ENCODE assay signal across 19 cellular contexts in genomic region chr11:57231539-57232253, GRCh38. TPM values are rescaled to one million over a fixed set of nuclear protein-coding genes. Genes with fewer than 3 reads are reported as not detected.
DNase-seq lines count a peak whose midpoint lies in the region; ATAC-seq and TF ChIP-seq lines count a peak whose summit lies in the region.
"Had no signal": no experiment of that assay in that cellular context is flagged by ENCODE, and none has a peak within 500 bp of the region (broad histone marks: within the 10 kb centered on the region; RNA-seq: fewer than 3 reads in every experiment).

No MANE protein-coding gene starts in this region.

- H3K9ac ChIP-seq in smooth muscle cell (ENCODE audit: low read depth), result peak overlapping the region; percentile 69
- H3K9ac ChIP-seq: KMS-11 had no signal

- H3K9me3 ChIP-seq in heart left ventricle (no peaks in the 10 kb centered on the region), right cardiac atrium (ENCODE audit: control insufficient read depth, low read length) (no peaks in the 10 kb centered on the region), mesodermal cell (ENCODE audit: control insufficient read depth, low read length) (no peaks in the 10 kb centered on the region), smooth muscle cell (replicated peaks; ENCODE audit: low read depth) (no peaks in the 10 kb centered on the region)

- no peak for ATAC-seq in heart left ventricle
- no peak for ATAC-seq in right cardiac atrium
- no peak for ATAC-seq in activated B cell treated with CpG ODN at 0.5 μM for 24 hours (ENCODE audit: low read depth)
- ATAC-seq in HG03095 (IDR thresholded peaks at IDR 0.05; ENCODE audit: unreplicated experiment), result no peak

- H3K4me1 ChIP-seq in heart left ventricle (peaks cover 0 to 57% (median 25%) of the 10 kb centered on the region in 12 donors), right cardiac atrium (ENCODE audit: control insufficient read depth, insufficient read depth, low read length) (peaks cover 6% of the 10 kb centered on the region), mesodermal cell (ENCODE audit: control insufficient read depth, insufficient read depth, low read length, poor library complexity, severe bottlenecking) (peaks cover 37% of the 10 kb centered on the region), smooth muscle cell (ENCODE audit: low read depth) (peaks cover 52% of the 10 kb centered on the region)

- POLR2A ChIA-PET in activated B cell treated with CpG ODN at 0.5 μM for 24 hours (lab: Charles Lee), result no interaction called here

- H3K27ac Mint-ChIP-seq in activated B cell treated with CpG ODN at 0.5 μM for 24 hours, result no peak overlapping the region
- H3K27ac Mint-ChIP-seq: CD8-positive, alpha-beta memory T cell had no signal

- 36 to 40% (median 38%) methylated on average over 3 of the region's 3 CpGs for WGBS in heart left ventricle, 4 donors
- WGBS in right cardiac atrium, result 43% methylated on average over 3 of the region's 3 CpGs
- WGBS in mesodermal cell (ENCODE audit: insufficient coverage in 2 of 2), 2 experiments, result 65 to 66% methylated on average over 2 to 3 of the region's 3 CpGs
- WGBS in smooth muscle cell (ENCODE audit: low lambda C conversion rate), result 50% methylated on average over 3 of the region's 3 CpGs

- no peak overlapping the region for H3K4me3 Mint-ChIP-seq in activated B cell treated with CpG ODN at 0.5 μM for 24 hours
- H3K4me3 Mint-ChIP-seq: CD8-positive, alpha-beta memory T cell had no signal

- H4K20me1 ChIP-seq in smooth muscle cell (ENCODE audit: low read depth), result no peaks in the 10 kb centered on the region

- no peak for TF ChIP-seq POLR2A in heart left ventricle (IDR thresholded peaks at IDR 0.05)

- TF ChIP-seq CTCF in heart left ventricle (IDR thresholded peaks at IDR 0.05) (no peak), activated B cell treated with CpG ODN at 0.5 μM for 24 hours (IDR thresholded peaks at IDR 0.05) (peak; percentile 3), smooth muscle cell (IDR thresholded peaks at IDR 0.05; ENCODE audit: borderline replicate concordance, insufficient read depth, poor library complexity, severe bottlenecking) (no peak)

- peak overlapping the region; percentile 94 for H3K4me2 ChIP-seq in smooth muscle cell
- H3K4me2 ChIP-seq: KMS-11, PC-9 had no signal

- peak overlapping the region; percentile 70 for H2AFZ ChIP-seq in smooth muscle cell (ENCODE audit: low read depth)
- H2AFZ ChIP-seq: PC-9 had no signal

- CTCF ChIA-PET in activated B cell treated with CpG ODN at 0.5 μM for 24 hours (lab: Charles Lee), result no interaction called here

- H3K27ac ChIP-seq in heart left ventricle, result peak overlapping the region in 8 of 12 donors; percentile 8 to 72 (median 53)
- H3K27ac ChIP-seq in right cardiac atrium (ENCODE audit: low read length), result no peak overlapping the region
- peak overlapping the region; percentile 75 for H3K27ac ChIP-seq in mesodermal cell (ENCODE audit: low read depth, low read length, severe bottlenecking)
- H3K27ac ChIP-seq in smooth muscle cell (ENCODE audit: low read depth), result peak overlapping the region; percentile 90
- H3K27ac ChIP-seq: 22Rv1, KMS-11, PC-9 had no signal

- H3K36me3 Mint-ChIP-seq in activated B cell treated with CpG ODN at 0.5 μM for 24 hours (ENCODE audit: low read depth), result no peaks in the 10 kb centered on the region
- H3K36me3 Mint-ChIP-seq: CD8-positive, alpha-beta memory T cell had no signal

- no peaks in the 10 kb centered on the region for H3K4me1 Mint-ChIP-seq in activated B cell treated with CpG ODN at 0.5 μM for 24 hours
- H3K4me1 Mint-ChIP-seq: CD8-positive, alpha-beta memory T cell had no signal

- intact Hi-C loops in heart left ventricle (cut with DNase I), result no loop called here
- intact Hi-C loops in right cardiac atrium (cut with DNase I), result no loop called here
- intact Hi-C loops in activated B cell treated with CpG ODN at 0.5 μM for 24 hours (cut with micrococcal nuclease), result no loop called here

- H3K79me2 ChIP-seq in smooth muscle cell (ENCODE audit: low read depth), result peaks cover 39% of the 10 kb centered on the region

- H3K9me3 Mint-ChIP-seq in activated B cell treated with CpG ODN at 0.5 μM for 24 hours, result no peaks in the 10 kb centered on the region

- peaks cover 44% of the 10 kb centered on the region for H3K27me3 Mint-ChIP-seq in activated B cell treated with CpG ODN at 0.5 μM for 24 hours

- H3K4me3 ChIP-seq in heart left ventricle (peak overlapping the region in 1 of 12 donors; percentile 10), right cardiac atrium (ENCODE audit: low read length) (no peak overlapping the region), mesodermal cell (ENCODE audit: extremely low read depth, insufficient read depth, low read length, poor library complexity, severe bottlenecking) (peak overlapping the region; percentile 5), smooth muscle cell (no peak overlapping the region)
- H3K4me3 ChIP-seq: PC-9 had no signal

- no peaks in the 10 kb centered on the region for H3K36me3 ChIP-seq in heart left ventricle
- peaks cover 8% of the 10 kb centered on the region for H3K36me3 ChIP-seq in mesodermal cell (ENCODE audit: control insufficient read depth, insufficient read depth, low read length)
- H3K36me3 ChIP-seq in smooth muscle cell (ENCODE audit: low read depth), result no peaks in the 10 kb centered on the region

- DNase-seq in heart left ventricle, result no peak
- no peak for DNase-seq in right cardiac atrium
- DNase-seq in activated B cell treated with CpG ODN at 0.5 μM for 24 hours, result no peak
- no peak for DNase-seq in smooth muscle cell (lab: John Stamatoyannopoulos, UW; ENCODE audit: unreplicated experiment)
- DNase-seq in A172 (ENCODE audit: low spot score), result no peak
- no peak for DNase-seq in iPS-NIHi11 (ENCODE audit: low spot score)
- DNase-seq: CD8-positive, alpha-beta memory T cell; DMS79 treated with DMSO at 0.1 percent for 48 hours; NCI-H1092 treated with DMSO at 0.1 percent for 48 hours; NCI-H510A treated with DMSO at 0.1 percent for 48 hours; NCI-H82; PC-9 had no signal

- H3F3A ChIP-seq in smooth muscle cell (ENCODE audit: low read depth), result peaks cover 26% of the 10 kb centered on the region

- H3K27me3 ChIP-seq in heart left ventricle, result peaks cover 0 to 51% (median 0%) of the 10 kb centered on the region in 9 donors
- no peaks in the 10 kb centered on the region for H3K27me3 ChIP-seq in right cardiac atrium (ENCODE audit: control insufficient read depth, insufficient read depth)
- H3K27me3 ChIP-seq in smooth muscle cell (ENCODE audit: low read depth), result no peaks in the 10 kb centered on the region

RNA-seq across cellular contexts. Expression of gene APLNR, which starts 5.4 kb away (rescaled TPM):
- 10 to 100 TPM in 4 of 9 donors, 1 to 10 TPM in 5; 5.7 to 63.3 (median 9.9) TPM for total RNA-seq in heart left ventricle
- polyA plus RNA-seq in heart left ventricle, result 1 to 10 TPM; 1.1 to 8.9 TPM
- total RNA-seq in right cardiac atrium, result 10 to 100 TPM; 15.6 to 26.4 (median 17.9) TPM
- polyA plus RNA-seq in right cardiac atrium, result 2.2 TPM
- total RNA-seq in activated B cell treated with CpG ODN at 0.5 μM for 24 hours, result not detected in 2 replicates
- polyA plus RNA-seq in mesodermal cell (2013, experiment 1 of 2), result 225 TPM
- polyA plus RNA-seq in mesodermal cell (2013, experiment 2 of 2), result 239 TPM
- total RNA-seq in smooth muscle cell, result 98.5 and 103 TPM in 2 replicates
- polyA plus RNA-seq in smooth muscle cell, result 121 and 214 TPM in 2 replicates
- total RNA-seq in A172 (2014; rRNA removed; shearing (Covaris generic)), result 0.03 TPM in 1 of 2 replicates, not detected in the other
- total RNA-seq: CD8-positive, alpha-beta memory T cell; G401; MCF 10A; PC-9 had no signal
- polyA plus RNA-seq: BJ; CD8-positive, alpha-beta memory T cell had no signal

RNA-seq across cellular contexts. Expression of gene LRRC55, which starts 49.9 kb away (rescaled TPM):
- total RNA-seq in heart left ventricle, result 1 to 10 TPM in 1 of 9 donors, under 1 TPM in 5, not detected in 3; 0.07 to 1.1 (median 0.35) TPM
- polyA plus RNA-seq in heart left ventricle, result under 1 TPM; 0.08 to 0.14 TPM
- under 1 TPM in 3 of 4 donors, not detected in 1; 0.08 to 0.09 (median 0.09) TPM for total RNA-seq in right cardiac atrium
- 0.02 TPM for polyA plus RNA-seq in right cardiac atrium
- total RNA-seq in activated B cell treated with CpG ODN at 0.5 μM for 24 hours, result not detected in 2 replicates
- 1.4 TPM for polyA plus RNA-seq in mesodermal cell (2013, experiment 1 of 2)
- polyA plus RNA-seq in mesodermal cell (2013, experiment 2 of 2), result 1.2 TPM
- total RNA-seq in smooth muscle cell, result 0.18 TPM in 1 of 2 replicates, not detected in the other
- polyA plus RNA-seq in smooth muscle cell, result 0.04 and 0.10 TPM in 2 replicates
- not detected in 2 replicates for total RNA-seq in A172 (2014; rRNA removed; shearing (Covaris generic))
- total RNA-seq: CD8-positive, alpha-beta memory T cell; G401; MCF 10A; PC-9 had no signal
- polyA plus RNA-seq: BJ; CD8-positive, alpha-beta memory T cell had no signal
